Comparison of ENCODE assay signal across 17 cellular contexts in the genomic region with DNA sequence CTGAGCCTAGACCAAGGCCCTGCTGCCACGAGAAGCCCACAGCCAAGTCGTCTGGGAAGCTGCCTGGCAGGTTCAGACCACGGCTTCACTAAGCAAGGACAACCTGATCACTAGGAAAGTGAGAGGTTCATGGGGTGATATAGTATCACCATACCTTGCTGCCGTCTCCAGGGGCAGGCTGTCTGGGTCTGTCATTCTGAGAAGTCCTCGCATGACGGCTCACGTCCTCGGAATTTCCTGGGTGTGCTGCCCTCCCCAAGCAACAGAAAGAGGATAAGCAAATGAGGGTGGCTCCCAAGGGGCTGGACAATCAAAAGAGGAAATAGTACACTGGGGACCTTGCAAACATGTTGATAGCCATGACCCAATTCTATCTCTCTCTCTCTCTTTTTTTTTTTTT.
A peak's percentile ranks its signal among the peaks of the same experiment; 100 is the strongest.
DNase-seq lines count a peak whose midpoint lies in the region; ATAC-seq and TF ChIP-seq lines count a peak whose summit lies in the region.
"Had no signal": no experiment of that assay in that cellular context is flagged by ENCODE, and none has a peak within 500 bp of the region (broad histone marks: within the 10 kb centered on the region; RNA-seq: fewer than 3 reads in every experiment).

No MANE protein-coding gene starts in this region.

- H3K9me3 ChIP-seq in OCI-LY3 (ENCODE audit: insufficient read depth, low read length) = no peaks in the 10 kb centered on the region
- H3K9me3 ChIP-seq: thoracic aorta had no signal

- no peak overlapping the region for H3K9ac ChIP-seq in OCI-LY3 (ENCODE audit: low read length)

- no peak overlapping the region for H3K27ac Mint-ChIP-seq in stimulated activated memory B cell treated with anti-CD40 and anti-IgM and Interleukin-4, amounts not matched to agents 10 μg/mL and 1 μg/mL and 100 μg/mL, for 72 hours
- no peak overlapping the region for H3K27ac Mint-ChIP-seq in Calu3 (ENCODE audit: unreplicated experiment)
- H3K27ac Mint-ChIP-seq: CD4-positive, alpha-beta memory T cell had no signal

- intact Hi-C loops in Calu3 (cut with micrococcal nuclease; ENCODE audit: unreplicated experiment) = loop anchor here (5.0 to 10.0 kb wide), 3 partner anchors 364 to 616 kb away; no protein-coding TSS in a partner anchor

- H3K79me2 ChIP-seq in OCI-LY3 (ENCODE audit: low read length) = no peaks in the 10 kb centered on the region

- ATAC-seq in GM19438 (IDR thresholded peaks at IDR 0.05; ENCODE audit: low read depth, unreplicated experiment) (peak; percentile 65), HG02981 (IDR thresholded peaks at IDR 0.05; ENCODE audit: unreplicated experiment) (peak; percentile 43)
- ATAC-seq in stimulated activated memory B cell treated with anti-CD40 and anti-IgM and Interleukin-4, amounts not matched to agents 10 μg/mL and 1 μg/mL and 100 μg/mL, for 72 hours = peak; percentile 82

- peaks cover 7% of the 10 kb centered on the region for H3K27me3 ChIP-seq in OCI-LY3 (ENCODE audit: low read depth, low read length)

- no peaks in the 10 kb centered on the region for H3K36me3 Mint-ChIP-seq in stimulated activated memory B cell treated with anti-CD40 and anti-IgM and Interleukin-4, amounts not matched to agents 10 μg/mL and 1 μg/mL and 100 μg/mL, for 72 hours
- H3K36me3 Mint-ChIP-seq in Calu3 (ENCODE audit: insufficient read depth, unreplicated experiment) = no peaks in the 10 kb centered on the region
- H3K36me3 Mint-ChIP-seq: CD4-positive, alpha-beta memory T cell had no signal

- peaks cover 7% of the 10 kb centered on the region for H3K9me3 Mint-ChIP-seq in stimulated activated memory B cell treated with anti-CD40 and anti-IgM and Interleukin-4, amounts not matched to agents 10 μg/mL and 1 μg/mL and 100 μg/mL, for 72 hours
- H3K9me3 Mint-ChIP-seq in Calu3 (ENCODE audit: low read depth, unreplicated experiment) = no peaks in the 10 kb centered on the region

- H3K36me3 ChIP-seq in OCI-LY3 (replicated peaks; ENCODE audit: low read depth, low read length) = no peaks in the 10 kb centered on the region
- H3K36me3 ChIP-seq: thoracic aorta had no signal

- peak overlapping the region; percentile 51; the same call in 1 of the 2 replicates for H2AFZ ChIP-seq in OCI-LY3 (ENCODE audit: low read depth, low read length)

- peaks cover 23% of the 10 kb centered on the region for H3K4me1 ChIP-seq in OCI-LY3 (ENCODE audit: low read length)

- H4K20me1 ChIP-seq in OCI-LY3 (ENCODE audit: insufficient read depth, low read length) = no peaks in the 10 kb centered on the region

- H3K4me3 ChIP-seq in OCI-LY3 (ENCODE audit: low read length) = peak overlapping the region; percentile 50
- H3K4me3 ChIP-seq: thoracic aorta had no signal

- no TSS peak for BruUV-seq in Calu3 (replicated peaks; lab: Mats Ljungman, UMichigan)

- no peak overlapping the region for H3K27ac ChIP-seq in OCI-LY3 (ENCODE audit: low read length)
- H3K27ac ChIP-seq: thoracic aorta had no signal

- peak overlapping the region; percentile 57 for H3K4me2 ChIP-seq in OCI-LY3 (ENCODE audit: low read length)

- H3K4me1 Mint-ChIP-seq in stimulated activated memory B cell treated with anti-CD40 and anti-IgM and Interleukin-4, amounts not matched to agents 10 μg/mL and 1 μg/mL and 100 μg/mL, for 72 hours = peaks cover 6% of the 10 kb centered on the region
- peaks cover 20% of the 10 kb centered on the region for H3K4me1 Mint-ChIP-seq in Calu3 (ENCODE audit: low read depth, unreplicated experiment)
- H3K4me1 Mint-ChIP-seq: CD4-positive, alpha-beta memory T cell had no signal

- H3K4me3 Mint-ChIP-seq in stimulated activated memory B cell treated with anti-CD40 and anti-IgM and Interleukin-4, amounts not matched to agents 10 μg/mL and 1 μg/mL and 100 μg/mL, for 72 hours = no peak overlapping the region
- H3K4me3 Mint-ChIP-seq in Calu3 (ENCODE audit: low read depth, unreplicated experiment) = no peak overlapping the region
- H3K4me3 Mint-ChIP-seq: CD4-positive, alpha-beta memory T cell had no signal

- no peak for DNase-seq in DMS79 treated with DMSO at 0.1 percent for 48 hours (lab: John Stamatoyannopoulos, UW)
- DNase-seq in stimulated activated CD4-positive, alpha-beta T cell treated with anti-CD3 and anti-CD28 coated beads, Interleukin-15, amount 100 ng/mL, for 24 hours = no peak
- DNase-seq in Calu3 = no peak
- no peak for DNase-seq in COR-L47 (lab: John Stamatoyannopoulos, UW)
- DNase-seq: activated naive CD4-positive, alpha-beta T cell treated with Interleukin-2 at 50 U/mL for 16 hours; CD4-positive, alpha-beta memory T cell; GDM1; KBM-7; midbrain; NCI-H2029; NCI-H748 treated with DMSO at 0.1 percent for 48 hours; Right ventricle myocardium superior had no signal

- CTCF ChIA-PET in Calu3 (lab: Charles Lee) = no interaction called here

- TF ChIP-seq CTCF in OCI-LY3 (IDR thresholded peaks at IDR 0.05; ENCODE audit: low read depth, low read length) (no peak), Calu3 (IDR thresholded peaks at IDR 0.05; ENCODE audit: unreplicated experiment) (no peak)

- peaks cover 9% of the 10 kb centered on the region for H3K27me3 Mint-ChIP-seq in stimulated activated memory B cell treated with anti-CD40 and anti-IgM and Interleukin-4, amounts not matched to agents 10 μg/mL and 1 μg/mL and 100 μg/mL, for 72 hours
- H3K27me3 Mint-ChIP-seq in Calu3 (ENCODE audit: unreplicated experiment) = peaks cover 20% of the 10 kb centered on the region
